ENCODE assay signal across 16 cellular contexts in the genomic region with DNA sequence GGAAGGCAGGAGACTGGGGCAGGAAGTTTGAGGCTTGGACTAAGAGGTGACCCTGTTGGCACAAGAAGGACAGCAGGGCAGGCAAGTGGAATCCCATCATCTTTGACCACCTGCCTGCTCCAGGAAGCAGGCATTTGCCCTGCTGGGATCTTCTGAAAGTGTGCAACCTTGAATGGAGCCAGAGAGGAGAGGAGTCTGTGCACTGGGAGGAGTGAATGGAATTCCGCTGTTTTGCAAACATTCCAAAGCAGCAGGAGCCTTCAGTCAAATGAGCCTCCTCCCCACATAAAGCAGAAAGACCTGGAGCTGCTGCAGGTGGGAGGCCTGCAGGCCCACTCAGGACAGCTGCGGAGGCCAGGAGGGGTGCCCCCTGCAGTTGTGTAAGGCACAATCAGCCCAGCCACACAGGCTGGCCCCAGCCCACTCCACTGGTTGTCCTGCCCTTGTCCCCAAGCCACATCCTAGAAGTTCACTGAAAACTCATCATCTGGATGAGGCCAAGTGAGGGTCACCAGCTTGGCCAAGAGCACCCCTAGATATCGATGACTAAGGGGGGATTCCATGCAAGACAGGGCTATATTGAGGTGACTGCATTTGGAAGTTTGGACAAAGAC.
"Had no signal": no experiment of that assay in that cellular context is flagged by ENCODE, and none has a peak within 500 bp of the region (broad histone marks: within the 10 kb centered on the region; RNA-seq: fewer than 3 reads in every experiment).

No MANE protein-coding gene starts in this region.

- H3K4me1 Mint-ChIP-seq: activated B cell treated with CpG ODN at 0.5 μM for 24 hours; activated CD4-positive, alpha-beta T cell treated with anti-CD3 and anti-CD28 coated beads, Interleukin-2, amount 10 ng/mL, durations not matched to agents 24 days and 14 days; activated naive CD8-positive, alpha-beta T cell treated with anti-CD3 and anti-CD28 coated beads for 36 hours; memory B cell had no signal

- H3K4me3 Mint-ChIP-seq: activated B cell treated with CpG ODN at 0.5 μM for 24 hours; activated CD4-positive, alpha-beta T cell treated with anti-CD3 and anti-CD28 coated beads, Interleukin-2, amount 10 ng/mL, durations not matched to agents 24 days and 14 days; activated naive CD8-positive, alpha-beta T cell treated with anti-CD3 and anti-CD28 coated beads for 36 hours; activated T-helper 1 cell treated with anti-CD3 and anti-CD28 coated beads, Interleukin-12 subunit alpha, Interleukin-12 subunit beta, Interleukin-2, Interleukin-4 antibody, amounts not matched to agents 30 ng/mL and 10 ng/mL and 1 ng/mL, durations not matched to agents 14 hours and 24 hours and 36 hours; memory B cell; neural crest cell had no signal

- H3K4me3 ChIP-seq: left ventricle myocardium inferior, ovary, stomach, testis had no signal

- H3K27ac Mint-ChIP-seq: activated B cell treated with CpG ODN at 0.5 μM for 24 hours; activated CD4-positive, alpha-beta T cell treated with anti-CD3 and anti-CD28 coated beads, Interleukin-2, amount 10 ng/mL, durations not matched to agents 24 days and 14 days; activated naive CD8-positive, alpha-beta T cell treated with anti-CD3 and anti-CD28 coated beads for 36 hours; activated T-helper 1 cell treated with anti-CD3 and anti-CD28 coated beads, Interleukin-12 subunit alpha, Interleukin-12 subunit beta, Interleukin-2, Interleukin-4 antibody, amounts not matched to agents 30 ng/mL and 10 ng/mL and 1 ng/mL, durations not matched to agents 14 hours and 24 hours and 36 hours; memory B cell had no signal

- DNase-seq: activated B cell treated with CpG ODN at 0.5 μM for 24 hours; activated CD4-positive, alpha-beta T cell treated with anti-CD3 and anti-CD28 coated beads, Interleukin-2, amount 10 ng/mL, durations not matched to agents 24 days and 14 days; activated naive CD8-positive, alpha-beta T cell treated with anti-CD3 and anti-CD28 coated beads for 36 hours; amygdala; cerebellar nuclear complex; kidney; left ventricle myocardium inferior; ovary; stimulated activated CD4-positive, alpha-beta T cell treated with anti-CD3 and anti-CD28 coated beads, Interleukin-12 subunit alpha, Interleukin-12 subunit beta, amount 100 ng/mL, for 4 hours; stimulated activated CD4-positive, alpha-beta T cell treated with anti-CD3 and anti-CD28 coated beads, Interleukin-2, amount 100 ng/mL, for 24 hours; stomach; SW 1271; testis had no signal

- H3K36me3 ChIP-seq: left ventricle myocardium inferior, ovary, stomach had no signal

- H3K27me3 ChIP-seq: ovary, stomach, testis had no signal

- H3K27ac ChIP-seq: left ventricle myocardium inferior, ovary, stomach, testis had no signal

- H3K27me3 Mint-ChIP-seq: activated CD4-positive, alpha-beta T cell treated with anti-CD3 and anti-CD28 coated beads, Interleukin-2, amount 10 ng/mL, durations not matched to agents 24 days and 14 days; activated naive CD8-positive, alpha-beta T cell treated with anti-CD3 and anti-CD28 coated beads for 36 hours had no signal

- H3K9me3 ChIP-seq: left ventricle myocardium inferior, ovary, stomach, testis had no signal

- H3K9me3 Mint-ChIP-seq: activated B cell treated with CpG ODN at 0.5 μM for 24 hours; activated CD4-positive, alpha-beta T cell treated with anti-CD3 and anti-CD28 coated beads, Interleukin-2, amount 10 ng/mL, durations not matched to agents 24 days and 14 days; activated naive CD8-positive, alpha-beta T cell treated with anti-CD3 and anti-CD28 coated beads for 36 hours; activated T-helper 1 cell treated with anti-CD3 and anti-CD28 coated beads, Interleukin-12 subunit alpha, Interleukin-12 subunit beta, Interleukin-2, Interleukin-4 antibody, amounts not matched to agents 30 ng/mL and 10 ng/mL and 1 ng/mL, durations not matched to agents 14 hours and 24 hours and 36 hours; memory B cell; neural crest cell had no signal

- H3K36me3 Mint-ChIP-seq: activated naive CD8-positive, alpha-beta T cell treated with anti-CD3 and anti-CD28 coated beads for 36 hours; memory B cell had no signal

- H3K4me1 ChIP-seq: left ventricle myocardium inferior, stomach, testis had no signal
